ENCODE assay signal across 8 cellular contexts in genomic region chr9:85610074-85610855, GRCh38.
DNase-seq lines count a peak whose midpoint lies in the region; ATAC-seq and TF ChIP-seq lines count a peak whose summit lies in the region.

No MANE protein-coding gene starts in this region.

- no peaks in the 10 kb centered on the region for H3K36me3 ChIP-seq in gastroesophageal sphincter

- TF ChIP-seq CTCF in gastroesophageal sphincter (IDR thresholded peaks at IDR 0.05) (peak; percentile 61 to 84 (median 78)), osteocyte (IDR thresholded peaks at IDR 0.05) (peak; percentile 84)

- no peaks in the 10 kb centered on the region for H3K27me3 ChIP-seq in gastroesophageal sphincter

- H3K4me3 ChIP-seq in gastroesophageal sphincter: peak overlapping the region in 1 of 2 donors; percentile 19

- no peaks in the 10 kb centered on the region for H3K9me3 ChIP-seq in gastroesophageal sphincter

- H3K36me3 Mint-ChIP-seq in activated naive CD4-positive, alpha-beta T cell treated with anti-CD3 and anti-CD28 coated beads for 36 hours (ENCODE audit: low read depth): peaks cover 2% of the 10 kb centered on the region
- no peaks in the 10 kb centered on the region for H3K36me3 Mint-ChIP-seq in osteocyte (ENCODE audit: unreplicated experiment)

- peak overlapping the region; percentile 17 for H3K4me3 Mint-ChIP-seq in activated naive CD4-positive, alpha-beta T cell treated with anti-CD3 and anti-CD28 coated beads for 36 hours
- peak overlapping the region; percentile 44 for H3K4me3 Mint-ChIP-seq in osteocyte (ENCODE audit: unreplicated experiment)

- TF ChIP-seq POLR2A in gastroesophageal sphincter (IDR thresholded peaks at IDR 0.05): no peak

- TF ChIP-seq EP300 in gastroesophageal sphincter (IDR thresholded peaks at IDR 0.05): no peak

- no peaks in the 10 kb centered on the region for H3K9me3 Mint-ChIP-seq in activated naive CD4-positive, alpha-beta T cell treated with anti-CD3 and anti-CD28 coated beads for 36 hours
- no peaks in the 10 kb centered on the region for H3K9me3 Mint-ChIP-seq in osteocyte (ENCODE audit: unreplicated experiment)

- no peaks in the 10 kb centered on the region for H3K27me3 Mint-ChIP-seq in activated naive CD4-positive, alpha-beta T cell treated with anti-CD3 and anti-CD28 coated beads for 36 hours (ENCODE audit: low read depth)
- H3K27me3 Mint-ChIP-seq in osteocyte (ENCODE audit: unreplicated experiment): no peaks in the 10 kb centered on the region

- H3K27ac Mint-ChIP-seq in activated naive CD4-positive, alpha-beta T cell treated with anti-CD3 and anti-CD28 coated beads for 36 hours: peak overlapping the region; percentile 74
- peak overlapping the region; percentile 67 for H3K27ac Mint-ChIP-seq in osteocyte (ENCODE audit: unreplicated experiment)

- intact Hi-C loops in activated naive CD4-positive, alpha-beta T cell treated with anti-CD3 and anti-CD28 coated beads for 36 hours (cut with micrococcal nuclease): loop anchor here (2.0 to 10.0 kb wide), 2 partner anchors 945 to 1213 kb away; partner anchors contain the start of gene NTRK2

- peaks cover 0 to 4% (median 0%) of the 10 kb centered on the region in 3 donors for H3K4me1 ChIP-seq in gastroesophageal sphincter

- no peak overlapping the region for H3K27ac ChIP-seq in gastroesophageal sphincter

- CTCF ChIA-PET in activated naive CD4-positive, alpha-beta T cell treated with anti-CD3 and anti-CD28 coated beads for 36 hours (lab: Charles Lee): interaction anchor here (0.5 to 2.5 kb wide), 25 partner anchors 12 to 1213 kb away, joined by 3 to 12 read pairs (median 3); no protein-coding TSS in a partner anchor

- peaks cover 6% of the 10 kb centered on the region for H3K4me1 Mint-ChIP-seq in activated naive CD4-positive, alpha-beta T cell treated with anti-CD3 and anti-CD28 coated beads for 36 hours (ENCODE audit: low read depth)
- H3K4me1 Mint-ChIP-seq in osteocyte (ENCODE audit: unreplicated experiment): peaks cover 7% of the 10 kb centered on the region

- DNase-seq in DMS53 treated with DMSO at 0.1 percent for 48 hours (lab: John Stamatoyannopoulos, UW; ENCODE audit: unreplicated experiment): peak; percentile 42
- DNase-seq in NCI-H510A (lab: John Stamatoyannopoulos, UW): peak; percentile 37
- peak; percentile 53 for DNase-seq in activated naive CD4-positive, alpha-beta T cell treated with anti-CD3 and anti-CD28 coated beads for 36 hours
- DNase-seq in osteocyte (ENCODE audit: extremely low spot score, unreplicated experiment): no peak

- WGBS in gastroesophageal sphincter (ENCODE audit: low coverage in 1 of 2), 2 donors: 33 to 50% methylated on average over 2 to 4 of the region's 4 CpGs

- peak; percentile 93 for ATAC-seq in GM19397 (IDR thresholded peaks at IDR 0.05; ENCODE audit: unreplicated experiment)
- ATAC-seq in HG03439 (IDR thresholded peaks at IDR 0.05; ENCODE audit: unreplicated experiment): peak; percentile 77
- peak; percentile 67 for ATAC-seq in gastroesophageal sphincter
- ATAC-seq in GM18873 (IDR thresholded peaks at IDR 0.05; ENCODE audit: low FRiP score, unreplicated experiment): no peak
